1 cellular context compared by ENCODE assay signal in genomic region chr18:22936515-22936914, GRCh38.
TF ChIP-seq lines count a peak whose summit lies in the region.

No MANE protein-coding gene starts in this region.

TF ChIP-seq in HepG2, 621 proteins besides CTCF, POLR2A, EP300 and RAD21 (continued from another document and continues in another):
- TF ChIP-seq ZNF646 (CRISPR knock-in tag; IDR thresholded peaks at IDR 0.05) (no peak), SPEN (CRISPR knock-in tag; IDR thresholded peaks at IDR 0.05; ENCODE audit: low read depth) (no peak), NFRKB (IDR thresholded peaks at IDR 0.05) (no peak), ZNF775 (CRISPR knock-in tag; IDR thresholded peaks at IDR 0.05; ENCODE audit: borderline replicate concordance) (no peak), TFDP2 (CRISPR knock-in tag; IDR thresholded peaks at IDR 0.05) (no peak), ZNF414 (CRISPR knock-in tag; IDR thresholded peaks at IDR 0.05) (no peak), ZMAT3 (CRISPR knock-in tag; conservative IDR thresholded peaks at IDR 0.05) (no peak), TP53 (CRISPR knock-in tag; conservative IDR thresholded peaks at IDR 0.05) (no peak), ZNF556 (CRISPR knock-in tag; IDR thresholded peaks at IDR 0.05; ENCODE audit: borderline replicate concordance) (no peak), TEAD2 (CRISPR knock-in tag; IDR thresholded peaks at IDR 0.05) (no peak), HNF4A (CRISPR knock-in tag; IDR thresholded peaks at IDR 0.05) (peak; percentile 64), MYNN (CRISPR knock-in tag; IDR thresholded peaks at IDR 0.05; ENCODE audit: low read depth) (no peak), ZNF33B (CRISPR knock-in tag; IDR thresholded peaks at IDR 0.05) (no peak), SNRNP70 (IDR thresholded peaks at IDR 0.05; ENCODE audit: low read depth, low read length) (no peak), CBX1 (IDR thresholded peaks at IDR 0.05; ENCODE audit: low read depth) (no peak), TRIM22 (IDR thresholded peaks at IDR 0.05) (no peak), GATA4 (IDR thresholded peaks at IDR 0.05; ENCODE audit: borderline replicate concordance, low read depth) (no peak), ZNF790 (CRISPR knock-in tag; IDR thresholded peaks at IDR 0.05; ENCODE audit: borderline replicate concordance) (no peak), PHF8 (CRISPR knock-in tag; IDR thresholded peaks at IDR 0.05) (no peak), ZNF792 (CRISPR knock-in tag; IDR thresholded peaks at IDR 0.05) (no peak), KAT7 (CRISPR knock-in tag; IDR thresholded peaks at IDR 0.05; ENCODE audit: borderline replicate concordance) (no peak), NCOA1 (CRISPR knock-in tag; IDR thresholded peaks at IDR 0.05) (no peak), SIX1 (CRISPR knock-in tag; IDR thresholded peaks at IDR 0.05; ENCODE audit: borderline replicate concordance) (peak; percentile 66; the same call in 1 of the 2 replicates), SP5 (CRISPR knock-in tag; IDR thresholded peaks at IDR 0.05; ENCODE audit: borderline replicate concordance, low read depth) (no peak), SALL2 (CRISPR knock-in tag; IDR thresholded peaks at IDR 0.05) (no peak), ZNF121 (CRISPR knock-in tag; IDR thresholded peaks at IDR 0.05) (no peak), ETS1 (CRISPR knock-in tag; IDR thresholded peaks at IDR 0.05) (no peak), ZNF260 (CRISPR knock-in tag; IDR thresholded peaks at IDR 0.05; ENCODE audit: borderline replicate concordance, low read depth) (no peak), SAP130 (CRISPR knock-in tag; IDR thresholded peaks at IDR 0.05; ENCODE audit: low read depth) (0 out of 2 replicates have a peak, but pooled peaks have one; percentile 21), DR1 (CRISPR knock-in tag; IDR thresholded peaks at IDR 0.05) (no peak), ZBTB34 (CRISPR knock-in tag; IDR thresholded peaks at IDR 0.05) (no peak), CCDC6 (CRISPR knock-in tag; IDR thresholded peaks at IDR 0.05) (no peak)
- TF ChIP-seq, protein P1, sequence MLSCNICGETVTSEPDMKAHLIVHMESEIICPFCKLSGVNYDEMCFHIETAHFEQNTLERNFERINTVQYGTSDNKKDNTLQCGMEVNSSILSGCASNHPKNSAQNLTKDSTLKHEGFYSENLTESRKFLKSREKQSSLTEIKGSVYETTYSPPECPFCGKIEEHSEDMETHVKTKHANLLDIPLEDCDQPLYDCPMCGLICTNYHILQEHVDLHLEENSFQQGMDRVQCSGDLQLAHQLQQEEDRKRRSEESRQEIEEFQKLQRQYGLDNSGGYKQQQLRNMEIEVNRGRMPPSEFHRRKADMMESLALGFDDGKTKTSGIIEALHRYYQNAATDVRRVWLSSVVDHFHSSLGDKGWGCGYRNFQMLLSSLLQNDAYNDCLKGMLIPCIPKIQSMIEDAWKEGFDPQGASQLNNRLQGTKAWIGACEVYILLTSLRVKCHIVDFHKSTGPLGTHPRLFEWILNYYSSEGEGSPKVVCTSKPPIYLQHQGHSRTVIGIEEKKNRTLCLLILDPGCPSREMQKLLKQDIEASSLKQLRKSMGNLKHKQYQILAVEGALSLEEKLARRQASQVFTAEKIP (CRISPR knock-in tag; IDR thresholded peaks at IDR 0.05; ENCODE audit: borderline replicate concordance) = no peak
- TF ChIP-seq, protein P2, sequence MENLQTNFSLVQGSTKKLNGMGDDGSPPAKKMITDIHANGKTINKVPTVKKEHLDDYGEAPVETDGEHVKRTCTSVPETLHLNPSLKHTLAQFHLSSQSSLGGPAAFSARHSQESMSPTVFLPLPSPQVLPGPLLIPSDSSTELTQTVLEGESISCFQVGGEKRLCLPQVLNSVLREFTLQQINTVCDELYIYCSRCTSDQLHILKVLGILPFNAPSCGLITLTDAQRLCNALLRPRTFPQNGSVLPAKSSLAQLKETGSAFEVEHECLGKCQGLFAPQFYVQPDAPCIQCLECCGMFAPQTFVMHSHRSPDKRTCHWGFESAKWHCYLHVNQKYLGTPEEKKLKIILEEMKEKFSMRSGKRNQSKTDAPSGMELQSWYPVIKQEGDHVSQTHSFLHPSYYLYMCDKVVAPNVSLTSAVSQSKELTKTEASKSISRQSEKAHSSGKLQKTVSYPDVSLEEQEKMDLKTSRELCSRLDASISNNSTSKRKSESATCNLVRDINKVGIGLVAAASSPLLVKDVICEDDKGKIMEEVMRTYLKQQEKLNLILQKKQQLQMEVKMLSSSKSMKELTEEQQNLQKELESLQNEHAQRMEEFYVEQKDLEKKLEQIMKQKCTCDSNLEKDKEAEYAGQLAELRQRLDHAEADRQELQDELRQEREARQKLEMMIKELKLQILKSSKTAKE (CRISPR knock-in tag; IDR thresholded peaks at IDR 0.05; ENCODE audit: borderline replicate concordance) = no peak
- TF ChIP-seq, protein P3, sequence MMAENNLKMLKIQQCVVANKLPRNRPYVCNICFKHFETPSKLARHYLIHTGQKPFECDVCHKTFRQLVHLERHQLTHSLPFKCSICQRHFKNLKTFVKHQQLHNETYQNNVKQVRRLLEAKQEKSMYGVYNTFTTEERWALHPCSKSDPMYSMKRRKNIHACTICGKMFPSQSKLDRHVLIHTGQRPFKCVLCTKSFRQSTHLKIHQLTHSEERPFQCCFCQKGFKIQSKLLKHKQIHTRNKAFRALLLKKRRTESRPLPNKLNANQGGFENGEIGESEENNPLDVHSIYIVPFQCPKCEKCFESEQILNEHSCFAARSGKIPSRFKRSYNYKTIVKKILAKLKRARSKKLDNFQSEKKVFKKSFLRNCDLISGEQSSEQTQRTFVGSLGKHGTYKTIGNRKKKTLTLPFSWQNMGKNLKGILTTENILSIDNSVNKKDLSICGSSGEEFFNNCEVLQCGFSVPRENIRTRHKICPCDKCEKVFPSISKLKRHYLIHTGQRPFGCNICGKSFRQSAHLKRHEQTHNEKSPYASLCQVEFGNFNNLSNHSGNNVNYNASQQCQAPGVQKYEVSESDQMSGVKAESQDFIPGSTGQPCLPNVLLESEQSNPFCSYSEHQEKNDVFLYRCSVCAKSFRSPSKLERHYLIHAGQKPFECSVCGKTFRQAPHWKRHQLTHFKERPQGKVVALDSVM (CRISPR knock-in tag; IDR thresholded peaks at IDR 0.05) = no peak
- TF ChIP-seq, protein P4, sequence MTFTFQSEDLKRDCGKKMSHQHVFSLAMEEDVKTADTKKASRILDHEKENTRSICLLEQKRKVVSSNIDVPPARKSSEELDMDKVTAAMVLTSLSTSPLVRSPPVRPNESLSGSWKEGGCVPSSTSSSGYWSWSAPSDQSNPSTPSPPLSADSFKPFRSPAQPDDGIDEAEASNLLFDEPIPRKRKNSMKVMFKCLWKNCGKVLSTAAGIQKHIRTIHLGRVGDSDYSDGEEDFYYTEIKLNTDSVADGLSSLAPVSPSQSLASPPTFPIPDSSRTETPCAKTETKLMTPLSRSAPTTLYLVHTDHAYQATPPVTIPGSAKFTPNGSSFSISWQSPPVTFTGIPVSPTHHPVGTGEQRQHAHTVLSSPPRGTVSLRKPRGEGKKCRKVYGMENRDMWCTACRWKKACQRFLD (CRISPR knock-in tag; IDR thresholded peaks at IDR 0.05; ENCODE audit: borderline replicate concordance) = no peak
- TF ChIP-seq, protein P5, sequence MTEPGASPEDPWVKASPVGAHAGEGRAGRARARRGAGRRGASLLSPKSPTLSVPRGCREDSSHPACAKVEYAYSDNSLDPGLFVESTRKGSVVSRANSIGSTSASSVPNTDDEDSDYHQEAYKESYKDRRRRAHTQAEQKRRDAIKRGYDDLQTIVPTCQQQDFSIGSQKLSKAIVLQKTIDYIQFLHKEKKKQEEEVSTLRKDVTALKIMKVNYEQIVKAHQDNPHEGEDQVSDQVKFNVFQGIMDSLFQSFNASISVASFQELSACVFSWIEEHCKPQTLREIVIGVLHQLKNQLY (CRISPR knock-in tag; IDR thresholded peaks at IDR 0.05) = no peak
